10 cellular contexts compared by ENCODE assay signal in genomic region chr19:18502633-18503294, GRCh38. TPM values are rescaled to one million over a fixed set of nuclear protein-coding genes. Genes with fewer than 3 reads are reported as not detected.
DNase-seq lines count a peak whose midpoint lies in the region; ATAC-seq and TF ChIP-seq lines count a peak whose summit lies in the region.
"Had no signal": no experiment of that assay in that cellular context is flagged by ENCODE, and none has a peak within 500 bp of the region (broad histone marks: within the 10 kb centered on the region; RNA-seq: fewer than 3 reads in every experiment).

No MANE protein-coding gene starts in this region.

- H3K27ac Mint-ChIP-seq in central memory CD8-positive, alpha-beta T cell (ENCODE audit: low read depth), result peak overlapping the region; percentile 75
- H3K27ac Mint-ChIP-seq in naive B cell, result peak overlapping the region; percentile 16 to 92 (median 70)

- no peaks in the 10 kb centered on the region for H3K9me3 Mint-ChIP-seq in central memory CD8-positive, alpha-beta T cell
- no peaks in the 10 kb centered on the region for H3K9me3 Mint-ChIP-seq in naive B cell

- H3K36me3 ChIP-seq in BLaER1, result no peaks in the 10 kb centered on the region

- peak overlapping the region; percentile 52 for H3K4me3 Mint-ChIP-seq in central memory CD8-positive, alpha-beta T cell
- H3K4me3 Mint-ChIP-seq in naive B cell, result peak overlapping the region in 7 of 8 donors; percentile 10 to 77 (median 69)

- H3K4me2 ChIP-seq in BLaER1, result peak overlapping the region; percentile 84

- H3K4me3 ChIP-seq in BLaER1 (no peak overlapping the region), NB4 (ENCODE audit: low read depth, low read length) (no peak overlapping the region)

- peak overlapping the region; percentile 16; the same call in 1 of the 2 replicates for H3K9ac ChIP-seq in BLaER1

- peaks cover 21% of the 10 kb centered on the region for H3K36me3 Mint-ChIP-seq in central memory CD8-positive, alpha-beta T cell (ENCODE audit: insufficient read depth)
- no peaks in the 10 kb centered on the region for H3K36me3 Mint-ChIP-seq in naive B cell

- no peak for TF ChIP-seq CTCF in NB4 (IDR thresholded peaks at IDR 0.05; ENCODE audit: low read depth, low read length)

- no peak for TF ChIP-seq POLR2A in NB4 (IDR thresholded peaks at IDR 0.05; ENCODE audit: extremely low read depth, insufficient read length)

- H3K27me3 ChIP-seq in BLaER1, result no peaks in the 10 kb centered on the region

- no peaks in the 10 kb centered on the region for H3K9me3 ChIP-seq in BLaER1

- ATAC-seq in central memory CD8-positive, alpha-beta T cell (replicated peaks; ENCODE audit: extremely low read depth, poor library complexity, severe bottlenecking), result no peak
- ATAC-seq in naive B cell (ENCODE audit: low read depth in 2 of 2) (peak; percentile 62 to 75), GM21515 (IDR thresholded peaks at IDR 0.05; ENCODE audit: unreplicated experiment) (no peak), GM18520 (IDR thresholded peaks at IDR 0.05; ENCODE audit: unreplicated experiment) (no peak)

- peaks cover 100% of the 10 kb centered on the region for H3K4me1 ChIP-seq in BLaER1

- H3K27me3 Mint-ChIP-seq in central memory CD8-positive, alpha-beta T cell, result no peaks in the 10 kb centered on the region
- H3K27me3 Mint-ChIP-seq in naive B cell, result no peaks in the 10 kb centered on the region

- H3K4me1 Mint-ChIP-seq in central memory CD8-positive, alpha-beta T cell, result peaks cover 90% of the 10 kb centered on the region
- H3K4me1 Mint-ChIP-seq in naive B cell, result peaks cover 59 to 95% (median 87%) of the 10 kb centered on the region in 3 donors

- H4K20me1 ChIP-seq in BLaER1, result peaks cover 100% of the 10 kb centered on the region

- peak; percentile 29 for DNase-seq in NB4 (ENCODE audit: low read depth)
- DNase-seq in central memory CD8-positive, alpha-beta T cell (ENCODE audit: low spot score in 2 of 2), result no peak
- peak; percentile 14 for DNase-seq in naive B cell
- no peak for DNase-seq in occipital lobe (lab: John Stamatoyannopoulos, UW)
- DNase-seq in HuH-7 (ENCODE audit: low spot score), result no peak
- DNase-seq: activated naive CD4-positive, alpha-beta T cell treated with Interleukin-2 at 50 U/mL for 16 hours; SHP77 treated with DMSO at 0.1 percent for 48 hours had no signal

- H3K27ac ChIP-seq in BLaER1, result peak overlapping the region; percentile 16; the same call in 1 of the 2 replicates

RNA-seq across cellular contexts. Expression of gene ELL, which starts 19.1 kb away (rescaled TPM):
- 10 to 100 TPM in 5 of 6 donors, 1 to 10 TPM in 1; 7.0 to 19.3 (median 14.6) TPM for polyA plus RNA-seq in naive B cell (ENCODE audit: low read depth in 6 of 6)
- total RNA-seq in occipital lobe, result 6.6 TPM

RNA-seq across cellular contexts. Expression of gene FKBP8, which starts 40.6 kb away (rescaled TPM):
- 100 to 1,000 TPM in 1 of 6 donors, 10 to 100 TPM in 5; 69.8 to 100 (median 71.6) TPM for polyA plus RNA-seq in naive B cell (ENCODE audit: low read depth in 6 of 6)
- total RNA-seq in occipital lobe, result 118 TPM

RNA-seq across cellular contexts. Expression of gene KXD1, which starts 54.9 kb away (rescaled TPM):
- 100 to 1,000 TPM in 1 of 6 donors, 10 to 100 TPM in 5; 75.3 to 108 (median 84.5) TPM for polyA plus RNA-seq in naive B cell (ENCODE audit: low read depth in 6 of 6)
- 16.4 TPM for total RNA-seq in occipital lobe

Comparison
In these comparisons a context has a peak if more than half of its experiments do, and no peak if none do; other contexts are left out.
1. DNase-seq: peak in NB4 (single experiment) and naive B cell (single experiment); none in central memory CD8-positive, alpha-beta T cell (0 of 2), occipital lobe (single experiment) and HuH-7 (single experiment).
2. ATAC-seq: peak in naive B cell (2 of 2); none in central memory CD8-positive, alpha-beta T cell (single experiment), GM21515 (single experiment) and GM18520 (single experiment).